In genomic region chr5:124735169-124735858, GRCh38 we compare ENCODE assay signal across 8 cellular contexts.
DNase-seq lines count a peak whose midpoint lies in the region; ATAC-seq lines count a peak whose summit lies in the region.

No MANE protein-coding gene starts in this region.

- H3K36me3 ChIP-seq in mucosa of stomach (ENCODE audit: control insufficient read depth, insufficient read depth, low read length) = no peaks in the 10 kb centered on the region
- no peaks in the 10 kb centered on the region for H3K36me3 ChIP-seq in effector memory CD4-positive, alpha-beta T cell (ENCODE audit: control insufficient read depth, insufficient read depth, low read length)

- H3K27ac ChIP-seq in effector memory CD4-positive, alpha-beta T cell (ENCODE audit: insufficient read depth, low read length, poor library complexity, severe bottlenecking) = no peak overlapping the region

- H3K4me1 ChIP-seq in mucosa of stomach (ENCODE audit: control insufficient read depth, insufficient read depth, low read length) = peaks cover 51% of the 10 kb centered on the region
- no peaks in the 10 kb centered on the region for H3K4me1 ChIP-seq in effector memory CD4-positive, alpha-beta T cell (ENCODE audit: control insufficient read depth, insufficient read depth, low read length, poor library complexity, severe bottlenecking)

- ATAC-seq in HG03280 (IDR thresholded peaks at IDR 0.05; ENCODE audit: unreplicated experiment) = no peak

- H3K9ac ChIP-seq in mucosa of stomach (ENCODE audit: low read length) = peak overlapping the region; percentile 44

- DNase-seq in AG08395 (ENCODE audit: low spot score) (peak; percentile 51), NCI-H1694 (lab: John Stamatoyannopoulos, UW) (peak; percentile 84), ecto neural progenitor cell (ENCODE audit: low spot score) (peak; percentile 84), NCI-H226 (no peak), HK-2 (ENCODE audit: unreplicated experiment) (no peak)
- no peak for DNase-seq in effector memory CD4-positive, alpha-beta T cell

- no peaks in the 10 kb centered on the region for H3K9me3 ChIP-seq in mucosa of stomach (ENCODE audit: control insufficient read depth, low read length)
- H3K9me3 ChIP-seq in effector memory CD4-positive, alpha-beta T cell (ENCODE audit: control insufficient read depth, low read length) = no peaks in the 10 kb centered on the region

- H3K4me3 ChIP-seq in mucosa of stomach (ENCODE audit: low read length) = no peak overlapping the region
- H3K4me3 ChIP-seq in effector memory CD4-positive, alpha-beta T cell (ENCODE audit: insufficient read depth, low read depth, low read length, poor library complexity, severe bottlenecking) = no peak overlapping the region

- no peaks in the 10 kb centered on the region for H3K27me3 ChIP-seq in mucosa of stomach (ENCODE audit: control insufficient read depth, insufficient read depth, low read length)
- H3K27me3 ChIP-seq in effector memory CD4-positive, alpha-beta T cell (replicated peaks; ENCODE audit: control insufficient read depth, insufficient read depth, low read length, poor library complexity, severe bottlenecking) = no peaks in the 10 kb centered on the region

Comparison
In these comparisons a context has a peak if more than half of its experiments do, and no peak if none do; other contexts are left out.
1. DNase-seq: peak in AG08395 (single experiment), NCI-H1694 (single experiment) and ecto neural progenitor cell (single experiment); none in NCI-H226 (single experiment), HK-2 (single experiment) and effector memory CD4-positive, alpha-beta T cell (0 of 3).